ENCODE assay signal across 10 cellular contexts in the genomic region with DNA sequence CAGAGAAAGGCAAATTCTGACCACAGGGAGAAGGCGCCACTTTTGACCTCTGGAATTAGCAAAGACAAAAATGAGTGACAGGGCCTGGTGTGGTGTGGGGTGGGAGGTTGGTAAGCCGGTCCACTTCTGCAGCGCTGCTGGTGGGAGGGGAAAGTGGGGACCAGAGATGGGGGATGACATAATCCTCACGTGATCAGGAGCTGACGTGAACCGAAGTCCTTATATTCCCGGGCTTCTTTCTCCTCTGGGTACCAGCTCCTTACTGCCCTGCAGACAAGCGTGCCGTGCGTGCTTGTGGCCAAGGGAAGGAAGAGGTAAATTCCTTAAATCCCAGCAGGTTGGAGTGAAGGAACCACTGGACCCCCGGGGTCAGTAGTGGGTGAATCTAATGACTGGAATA. TPM values are rescaled to one million over a fixed set of nuclear protein-coding genes. Genes with fewer than 3 reads are reported as not detected.
DNase-seq lines count a peak whose midpoint lies in the region; ATAC-seq and TF ChIP-seq lines count a peak whose summit lies in the region.
"Had no signal": no experiment of that assay in that cellular context is flagged by ENCODE, and none has a peak within 500 bp of the region (broad histone marks: within the 10 kb centered on the region; RNA-seq: fewer than 3 reads in every experiment).

A gene with protein sequence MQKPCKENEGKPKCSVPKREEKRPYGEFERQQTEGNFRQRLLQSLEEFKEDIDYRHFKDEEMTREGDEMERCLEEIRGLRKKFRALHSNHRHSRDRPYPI (plus strand): TSS at position 249 of the 400 bp plus-strand sequence. CDS start 1,165 bp downstream, outside the sequence.

- H3K27me3 Mint-ChIP-seq in activated T-helper 1 cell treated with anti-CD3 and anti-CD28 coated beads, Interleukin-12 subunit alpha, Interleukin-12 subunit beta, Interleukin-2, Interleukin-4 antibody, amounts not matched to agents 30 ng/mL and 10 ng/mL and 1 ng/mL, durations not matched to agents 14 hours and 24 hours and 36 hours (ENCODE audit: insufficient read depth) = peaks cover 11% of the 10 kb centered on the region

- ATAC-seq in HG03175 (IDR thresholded peaks at IDR 0.05; ENCODE audit: unreplicated experiment) (no peak), HG03097 (IDR thresholded peaks at IDR 0.05; ENCODE audit: low FRiP score, unreplicated experiment) (no peak)

- H3K4me3 Mint-ChIP-seq in activated T-helper 1 cell treated with anti-CD3 and anti-CD28 coated beads, Interleukin-12 subunit alpha, Interleukin-12 subunit beta, Interleukin-2, Interleukin-4 antibody, amounts not matched to agents 30 ng/mL and 10 ng/mL and 1 ng/mL, durations not matched to agents 14 hours and 24 hours and 36 hours = no peak within 1 kb of the TSS

- no peaks in the 10 kb centered on the region for H3K9me3 Mint-ChIP-seq in activated T-helper 1 cell treated with anti-CD3 and anti-CD28 coated beads, Interleukin-12 subunit alpha, Interleukin-12 subunit beta, Interleukin-2, Interleukin-4 antibody, amounts not matched to agents 30 ng/mL and 10 ng/mL and 1 ng/mL, durations not matched to agents 14 hours and 24 hours and 36 hours

- intact Hi-C loops in activated T-helper 1 cell treated with anti-CD3 and anti-CD28 coated beads, Interleukin-12 subunit alpha, Interleukin-12 subunit beta, Interleukin-2, Interleukin-4 antibody, amounts not matched to agents 30 ng/mL and 10 ng/mL and 1 ng/mL, durations not matched to agents 14 hours and 24 hours and 36 hours (cut with micrococcal nuclease) = no loop called here

- H3K4me3 ChIP-seq in astrocyte of the spinal cord (ENCODE audit: low read depth, low read length) = peak within 1 kb of the TSS; percentile 40

- no peak for TF ChIP-seq CTCF in astrocyte of the spinal cord (IDR thresholded peaks at IDR 0.05; ENCODE audit: low read depth, low read length)

- H3K27ac Mint-ChIP-seq in activated T-helper 1 cell treated with anti-CD3 and anti-CD28 coated beads, Interleukin-12 subunit alpha, Interleukin-12 subunit beta, Interleukin-2, Interleukin-4 antibody, amounts not matched to agents 30 ng/mL and 10 ng/mL and 1 ng/mL, durations not matched to agents 14 hours and 24 hours and 36 hours = no peak within 1 kb of the TSS

- H3K36me3 Mint-ChIP-seq in activated T-helper 1 cell treated with anti-CD3 and anti-CD28 coated beads, Interleukin-12 subunit alpha, Interleukin-12 subunit beta, Interleukin-2, Interleukin-4 antibody, amounts not matched to agents 30 ng/mL and 10 ng/mL and 1 ng/mL, durations not matched to agents 14 hours and 24 hours and 36 hours (ENCODE audit: low read depth) = no peaks in the 10 kb centered on the region

- DNase-seq in EL = peak; percentile 64
- DNase-seq in astrocyte of the spinal cord (ENCODE audit: low read depth, low spot score) = peak; percentile 46
- peak; percentile 30 for DNase-seq in hepatic stellate cell (ENCODE audit: low spot score)
- peak; percentile 82 for DNase-seq in pons (ENCODE audit: low spot score)
- DNase-seq in activated effector memory CD4-positive, alpha-beta T cell treated with Interleukin-2 at 50 U/mL for 16 hours = no peak
- no peak for DNase-seq in activated T-helper 1 cell treated with anti-CD3 and anti-CD28 coated beads, Interleukin-12 subunit alpha, Interleukin-12 subunit beta, Interleukin-2, Interleukin-4 antibody, amounts not matched to agents 30 ng/mL and 10 ng/mL and 1 ng/mL, durations not matched to agents 14 hours and 24 hours and 36 hours (ENCODE audit: low spot score)
- DNase-seq: NCI-H2107 had no signal

- no peaks in the 10 kb centered on the region for H3K4me1 Mint-ChIP-seq in activated T-helper 1 cell treated with anti-CD3 and anti-CD28 coated beads, Interleukin-12 subunit alpha, Interleukin-12 subunit beta, Interleukin-2, Interleukin-4 antibody, amounts not matched to agents 30 ng/mL and 10 ng/mL and 1 ng/mL, durations not matched to agents 14 hours and 24 hours and 36 hours (ENCODE audit: low read depth)

- in situ Hi-C loops in astrocyte of the spinal cord (cut with HindIII; ENCODE audit: low sequenced_read_pairs) = no loop called here

RNA-seq across cellular contexts. Expression of the gene that starts here (rescaled TPM):
- total RNA-seq in activated T-helper 1 cell treated with anti-CD3 and anti-CD28 coated beads, Interleukin-12 subunit alpha, Interleukin-12 subunit beta, Interleukin-2, Interleukin-4 antibody, amounts not matched to agents 30 ng/mL and 10 ng/mL and 1 ng/mL, durations not matched to agents 14 hours and 24 hours and 36 hours = not detected in 2 replicates
- total RNA-seq: lung microvascular endothelial cell had no signal

Comparison
In these comparisons a context has a peak if more than half of its experiments do, and no peak if none do; other contexts are left out.
1. DNase-seq: peak in EL (single experiment), astrocyte of the spinal cord (single experiment), hepatic stellate cell (single experiment) and pons (single experiment); none in activated effector memory CD4-positive, alpha-beta T cell treated with Interleukin-2 at 50 U/mL for 16 hours (single experiment) and activated T-helper 1 cell treated with anti-CD3 and anti-CD28 coated beads, Interleukin-12 subunit alpha, Interleukin-12 subunit beta, Interleukin-2, Interleukin-4 antibody, amounts not matched to agents 30 ng/mL and 10 ng/mL and 1 ng/mL, durations not matched to agents 14 hours and 24 hours and 36 hours (single experiment).